In the genomic region with DNA sequence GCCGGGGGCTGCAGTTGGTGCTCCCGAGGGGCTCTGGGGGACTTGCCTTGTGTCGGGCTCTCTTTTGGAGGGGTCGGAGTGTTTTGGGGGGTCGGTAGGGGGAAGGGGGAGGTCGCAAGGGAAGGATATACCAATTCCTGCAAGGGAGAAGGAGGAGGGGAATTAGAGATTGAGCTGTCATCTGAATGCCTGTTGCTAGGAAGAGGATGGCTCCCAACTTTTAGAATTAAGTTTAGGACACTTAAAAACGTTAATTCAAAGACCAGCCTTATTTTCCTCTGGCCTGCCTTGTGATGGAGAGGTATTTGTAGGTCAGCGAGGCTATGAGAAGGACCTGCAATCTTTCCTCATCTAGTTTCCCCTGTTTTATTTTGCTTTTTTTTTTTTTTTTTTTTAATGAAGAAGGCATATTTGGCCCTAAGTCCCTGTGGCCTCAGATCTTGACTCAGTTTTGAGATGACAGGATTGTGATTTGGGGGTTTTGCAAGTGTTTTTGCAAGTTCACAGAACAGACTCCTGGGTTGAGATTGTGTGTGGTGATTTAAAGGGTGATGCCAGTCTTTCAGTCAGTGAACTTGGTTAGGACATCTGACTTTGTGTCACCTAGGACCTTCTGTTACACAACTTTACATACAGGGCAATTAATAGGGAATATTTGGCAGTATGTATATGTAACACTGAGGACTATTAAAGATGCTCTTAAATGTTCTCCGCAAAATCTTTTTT, we compare ENCODE assay signal across 8 cellular contexts. TPM values are rescaled to one million over a fixed set of nuclear protein-coding genes. Genes with fewer than 3 reads are reported as not detected.
DNase-seq lines count a peak whose midpoint lies in the region; ATAC-seq and TF ChIP-seq lines count a peak whose summit lies in the region.

No MANE protein-coding gene starts in this region.

- H3F3A ChIP-seq in PC-3 (ENCODE audit: low read length, unreplicated experiment) = no peaks in the 10 kb centered on the region

- POLR2A ChIA-PET in PC-3 (lab: Charles Lee; ENCODE audit: unreplicated experiment) = interaction anchor here (0.6 kb wide), 2 partner anchors 41 to 61 kb away, joined by 4 read pairs; no protein-coding TSS in a partner anchor
- POLR2A ChIA-PET in naive thymus-derived CD4-positive, alpha-beta T cell (lab: Charles Lee) = no interaction called here

- peak overlapping the region; percentile 99 for H3K4me3 ChIP-seq in GM12865 (ENCODE audit: low read depth, low read length)
- peak overlapping the region; percentile 97 for H3K4me3 ChIP-seq in PC-3 (ENCODE audit: low read length)
- H3K4me3 ChIP-seq in naive thymus-derived CD4-positive, alpha-beta T cell (ENCODE audit: low read length) = peak overlapping the region; percentile 97

- H3K79me2 ChIP-seq in PC-3 (ENCODE audit: low read length) = peaks cover 50% of the 10 kb centered on the region

- no peaks in the 10 kb centered on the region for H3K36me3 ChIP-seq in PC-3 (ENCODE audit: low read depth, low read length)
- H3K36me3 ChIP-seq in naive thymus-derived CD4-positive, alpha-beta T cell (ENCODE audit: control insufficient read depth in 2 of 3, insufficient read depth in 3 of 3, low read length in 3 of 3) = peaks cover 0 to 4% (median 0%) of the 10 kb centered on the region in 3 experiments

- H3K4me2 ChIP-seq in PC-3 (ENCODE audit: low read length) = peak overlapping the region; percentile 90

- H3K4me1 ChIP-seq in PC-3 (ENCODE audit: insufficient read depth, low read length) = peaks cover 28% of the 10 kb centered on the region
- peaks cover 11 to 15% of the 10 kb centered on the region in 2 donors for H3K4me1 ChIP-seq in naive thymus-derived CD4-positive, alpha-beta T cell (ENCODE audit: control insufficient read depth in 2 of 2, insufficient read depth in 2 of 2, low read length in 2 of 2)

- H3K4me3 Mint-ChIP-seq in effector memory CD8-positive, alpha-beta T cell = peak overlapping the region; percentile 91 to 96
- peak overlapping the region; percentile 92 to 99 (median 97) for H3K4me3 Mint-ChIP-seq in naive thymus-derived CD4-positive, alpha-beta T cell

- intact Hi-C loops in PC-3 (cut with micrococcal nuclease) = loop anchor here (2.0 to 5.0 kb wide), 5 partner anchors 26 to 101 kb away; a partner anchor contains a TSS
- intact Hi-C loops in naive thymus-derived CD4-positive, alpha-beta T cell (cut with micrococcal nuclease) = loop anchor here (5.0 to 10.0 kb wide), 7 partner anchors 59 to 1299 kb away; a partner anchor contains a TSS

- TF ChIP-seq CTCF in GM12865 (IDR thresholded peaks at IDR 0.05; ENCODE audit: insufficient read depth, low read depth, low read length, missing control alignments) = no peak
- no peak for TF ChIP-seq CTCF in PC-3 (conservative IDR thresholded peaks at IDR 0.05; ENCODE audit: low read depth, low read length)

- DNase-seq in GM12865 (ENCODE audit: low read depth) (peak; percentile 33), PC-3 (peak; percentile 27), DMS153 (lab: John Stamatoyannopoulos, UW) (no peak), H4 (ENCODE audit: low spot score) (no peak)
- DNase-seq in effector memory CD8-positive, alpha-beta T cell = no peak
- no peak for DNase-seq in naive thymus-derived CD4-positive, alpha-beta T cell
- DNase-seq in stimulated activated naive CD4-positive, alpha-beta T cell (lab: John Stamatoyannopoulos, UW) = no peak
- DNase-seq in central memory CD4-positive, alpha-beta T cell = no peak

- peak overlapping the region; percentile 88 for H3K9ac ChIP-seq in PC-3 (ENCODE audit: low read length)

- H2AFZ ChIP-seq in PC-3 (ENCODE audit: low read length) = peak overlapping the region; percentile 98

- BruUV-seq in PC-3 (replicated peaks; lab: Mats Ljungman, UMichigan) = TSS peak; percentile 48

- H3K27ac ChIP-seq in PC-3 (ENCODE audit: low read length) = peak overlapping the region; percentile 72
- H3K27ac ChIP-seq in naive thymus-derived CD4-positive, alpha-beta T cell (ENCODE audit: low read depth, low read length) = peak overlapping the region; percentile 69

- CTCF ChIA-PET in PC-3 (lab: Charles Lee) = interaction anchor here (0.6 to 1.3 kb wide), 4 partner anchors 43 to 1410 kb away, joined by 4 to 9 read pairs (median 4); a partner anchor contains a TSS
- CTCF ChIA-PET in naive thymus-derived CD4-positive, alpha-beta T cell (lab: Charles Lee) = interaction anchor here (1.2 kb wide), 1 partner anchor 43 kb away, joined by 3 read pairs; no protein-coding TSS in a partner anchor

- H3K36me3 Mint-ChIP-seq in effector memory CD8-positive, alpha-beta T cell (ENCODE audit: insufficient read depth) = peaks cover 5% of the 10 kb centered on the region
- H3K36me3 Mint-ChIP-seq in naive thymus-derived CD4-positive, alpha-beta T cell = peaks cover 0 to 26% (median 16%) of the 10 kb centered on the region in 5 donors

- peak; percentile 10 for ATAC-seq in PC-3
- ATAC-seq in effector memory CD8-positive, alpha-beta T cell (replicated peaks) = no peak
- ATAC-seq in naive thymus-derived CD4-positive, alpha-beta T cell = no peak

- H4K20me1 ChIP-seq in PC-3 (ENCODE audit: low read length) = peaks cover 10% of the 10 kb centered on the region

- no peaks in the 10 kb centered on the region for H3K9me3 ChIP-seq in PC-3 (ENCODE audit: low read length)
- no peaks in the 10 kb centered on the region for H3K9me3 ChIP-seq in naive thymus-derived CD4-positive, alpha-beta T cell (ENCODE audit: control insufficient read depth in 2 of 3, low read length in 3 of 3)

- peak overlapping the region; percentile 90 to 95 for H3K27ac Mint-ChIP-seq in effector memory CD8-positive, alpha-beta T cell
- H3K27ac Mint-ChIP-seq in naive thymus-derived CD4-positive, alpha-beta T cell = peak overlapping the region; percentile 77 to 96 (median 93)

- H3K9me3 Mint-ChIP-seq in effector memory CD8-positive, alpha-beta T cell = no peaks in the 10 kb centered on the region
- peaks cover 0 to 4% (median 0%) of the 10 kb centered on the region in 11 donors for H3K9me3 Mint-ChIP-seq in naive thymus-derived CD4-positive, alpha-beta T cell

- H3K27me3 Mint-ChIP-seq in effector memory CD8-positive, alpha-beta T cell = no peaks in the 10 kb centered on the region
- peaks cover 0 to 14% (median 0%) of the 10 kb centered on the region in 5 donors for H3K27me3 Mint-ChIP-seq in naive thymus-derived CD4-positive, alpha-beta T cell

- H3K9me2 ChIP-seq in PC-3 (replicated peaks; ENCODE audit: low read length) = no peaks in the 10 kb centered on the region

- peaks cover 36 to 43% of the 10 kb centered on the region in 2 donors for H3K4me1 Mint-ChIP-seq in effector memory CD8-positive, alpha-beta T cell (ENCODE audit: low read depth in 2 of 2)
- peaks cover 37 to 68% (median 58%) of the 10 kb centered on the region in 7 donors for H3K4me1 Mint-ChIP-seq in naive thymus-derived CD4-positive, alpha-beta T cell

- H3K27me3 ChIP-seq in PC-3 (ENCODE audit: low read length) = no peaks in the 10 kb centered on the region
- no peaks in the 10 kb centered on the region for H3K27me3 ChIP-seq in naive thymus-derived CD4-positive, alpha-beta T cell (ENCODE audit: control insufficient read depth in 2 of 2, insufficient read depth in 2 of 2, low read length in 2 of 2)

RNA-seq across cellular contexts. Expression of a gene that starts 0.7 kb away (rescaled TPM):
- 14.0 and 20.2 TPM in 2 replicates for total RNA-seq in PC-3 (2014; rRNA removed)
- total RNA-seq in naive thymus-derived CD4-positive, alpha-beta T cell = 10 to 100 TPM in 4 of 5 experiments, 1 to 10 TPM in 1; 8.3 to 26.8 (median 12.8) TPM
- polyA plus RNA-seq in naive thymus-derived CD4-positive, alpha-beta T cell = 1 to 10 TPM; 3.4 to 6.8 TPM
- total RNA-seq in H4 (2014; rRNA removed; shearing (Covaris generic)) = 26.1 and 26.3 TPM in 2 replicates

Comparison
In these comparisons a context has a peak if more than half of its experiments do, and no peak if none do; other contexts are left out.
1. DNase-seq: peak in GM12865 (single experiment) and PC-3 (single experiment); none in effector memory CD8-positive, alpha-beta T cell (0 of 3), naive thymus-derived CD4-positive, alpha-beta T cell (0 of 9), stimulated activated naive CD4-positive, alpha-beta T cell (0 of 6), central memory CD4-positive, alpha-beta T cell (single experiment), DMS153 (single experiment) and H4 (single experiment).
2. Peak in every context shown above with its lines, with median percentiles within 50 percentile points of each other: H3K4me3 ChIP-seq.